ENCODE assay signal across 8 cellular contexts in genomic region chr17:75238684-75239191, GRCh38. TPM values are rescaled to one million over a fixed set of nuclear protein-coding genes. Genes with fewer than 3 reads are reported as not detected.
DNase-seq lines count a peak whose midpoint lies in the region; ATAC-seq and TF ChIP-seq lines count a peak whose summit lies in the region.

No MANE protein-coding gene starts in this region.

- H2AFZ ChIP-seq in Karpas-422 (ENCODE audit: low read length): no peak overlapping the region

- peak in 3 of 4 experiments; percentile 65 to 78 (median 74) for TF ChIP-seq CTCF in gastroesophageal sphincter (IDR thresholded peaks at IDR 0.05)

- ATAC-seq in gastroesophageal sphincter (peak; percentile 50), GM21360 (IDR thresholded peaks at IDR 0.05; ENCODE audit: unreplicated experiment) (no peak), HG02973 (IDR thresholded peaks at IDR 0.05; ENCODE audit: unreplicated experiment) (no peak)

- in situ Hi-C loops in G401 (cut with HindIII; ENCODE audit: low sequenced_read_pairs): no loop called here

- no peak overlapping the region for H3K27ac ChIP-seq in Karpas-422 (ENCODE audit: low read length)
- peak overlapping the region in 3 of 4 donors; percentile 35 to 53 (median 39) for H3K27ac ChIP-seq in gastroesophageal sphincter

- no peaks in the 10 kb centered on the region for H3K27me3 ChIP-seq in Karpas-422 (ENCODE audit: low read length)
- no peaks in the 10 kb centered on the region for H3K27me3 ChIP-seq in gastroesophageal sphincter

- H3K4me3 ChIP-seq in Karpas-422 (ENCODE audit: low read length) (no peak overlapping the region), gastroesophageal sphincter (no peak overlapping the region)

- H3K9me3 ChIP-seq in Karpas-422 (ENCODE audit: low read length) (no peaks in the 10 kb centered on the region), gastroesophageal sphincter (no peaks in the 10 kb centered on the region)

- WGBS in gastroesophageal sphincter (ENCODE audit: low coverage in 1 of 2), 2 donors: 28 to 39% methylated on average over 2 to 8 of the region's 13 CpGs

- peak; percentile 90 for DNase-seq in G401 (ENCODE audit: low spot score)
- peak; percentile 89 for DNase-seq in Karpas-422
- DNase-seq in SHP77 treated with DMSO at 0.1 percent for 48 hours (lab: John Stamatoyannopoulos, UW): peak; percentile 32
- peak; percentile 68 for DNase-seq in activated naive CD4-positive, alpha-beta T cell treated with Interleukin-2 at 50 U/mL for 16 hours
- DNase-seq in posterior cingulate gyrus: peak in 7 of 10 donors; percentile 55 to 94 (median 67)

- H3K9me2 ChIP-seq in Karpas-422 (replicated peaks; ENCODE audit: insufficient read depth, low read length): no peaks in the 10 kb centered on the region

- H4K20me1 ChIP-seq in Karpas-422 (ENCODE audit: insufficient read depth, low read depth, low read length): peaks cover 5% of the 10 kb centered on the region; the same call in 1 of the 2 replicates

- 0 out of 2 replicates have a peak, but pooled peaks cover 5% of the 10 kb centered on the region for H3K79me2 ChIP-seq in Karpas-422 (ENCODE audit: low read length)

- H3K4me1 ChIP-seq in Karpas-422 (ENCODE audit: low read length): peaks cover 30% of the 10 kb centered on the region
- peaks cover 0 to 15% (median 0%) of the 10 kb centered on the region in 3 donors for H3K4me1 ChIP-seq in gastroesophageal sphincter

- TF ChIP-seq EP300 in gastroesophageal sphincter (IDR thresholded peaks at IDR 0.05): no peak

- H3K9ac ChIP-seq in Karpas-422 (ENCODE audit: low read length): no peak overlapping the region

- intact Hi-C loops in posterior cingulate gyrus (cut with DNase I): no loop called here

- H3K36me3 ChIP-seq in Karpas-422 (ENCODE audit: insufficient read depth, low read length) (peaks cover 52% of the 10 kb centered on the region; the same call in 1 of the 2 replicates), gastroesophageal sphincter (peaks cover 0 to 100% of the 10 kb centered on the region in 2 donors)

- no peak overlapping the region for H3K4me2 ChIP-seq in Karpas-422 (ENCODE audit: low read depth, low read length, poor library complexity, severe bottlenecking)

- no peak for TF ChIP-seq POLR2A in gastroesophageal sphincter (IDR thresholded peaks at IDR 0.05)

RNA-seq across cellular contexts. Expression of gene GGA3, which starts 22.7 kb away (rescaled TPM):
- total RNA-seq in G401 (2014; rRNA removed; shearing (Covaris generic)): 16.6 and 25.4 TPM in 2 replicates
- 23.4 and 45.1 TPM in 2 replicates for total RNA-seq in Karpas-422 (2014; rRNA removed; shearing (Covaris generic); ENCODE audit: low replicate concordance)
- 10 to 100 TPM; 19.5 to 27.8 (median 24.5) TPM for total RNA-seq in gastroesophageal sphincter

RNA-seq across cellular contexts. Expression of gene MRPS7, which starts 22.9 kb away (rescaled TPM):
- total RNA-seq in G401 (2014; rRNA removed; shearing (Covaris generic)): 87.4 and 107 TPM in 2 replicates
- total RNA-seq in Karpas-422 (2014; rRNA removed; shearing (Covaris generic); ENCODE audit: low replicate concordance): 48.8 and 58.7 TPM in 2 replicates
- 10 to 100 TPM; 35.0 to 46.4 (median 38.3) TPM for total RNA-seq in gastroesophageal sphincter

RNA-seq across cellular contexts. Expression of gene MIF4GD, which starts 32.3 kb away (rescaled TPM):
- total RNA-seq in G401 (2014; rRNA removed; shearing (Covaris generic)): 12.1 and 15.1 TPM in 2 replicates
- total RNA-seq in Karpas-422 (2014; rRNA removed; shearing (Covaris generic); ENCODE audit: low replicate concordance): 44.4 and 63.3 TPM in 2 replicates
- total RNA-seq in gastroesophageal sphincter: 10 to 100 TPM; 28.5 to 50.7 (median 44.4) TPM

RNA-seq across cellular contexts. Expression of gene NUP85, which starts 33.3 kb away (rescaled TPM):
- total RNA-seq in G401 (2014; rRNA removed; shearing (Covaris generic)): 80.2 and 86.3 TPM in 2 replicates
- 40.6 and 47.8 TPM in 2 replicates for total RNA-seq in Karpas-422 (2014; rRNA removed; shearing (Covaris generic); ENCODE audit: low replicate concordance)
- total RNA-seq in gastroesophageal sphincter: 10 to 100 TPM; 19.6 to 62.3 (median 22.3) TPM

RNA-seq across cellular contexts. Expression of gene SLC25A19, which starts 50.5 kb away (rescaled TPM):
- total RNA-seq in G401 (2014; rRNA removed; shearing (Covaris generic)): 14.7 and 15.6 TPM in 2 replicates
- total RNA-seq in Karpas-422 (2014; rRNA removed; shearing (Covaris generic); ENCODE audit: low replicate concordance): 36.5 and 43.1 TPM in 2 replicates
- 10 to 100 TPM in 3 of 4 donors, 1 to 10 TPM in 1; 7.3 to 14.5 (median 13.4) TPM for total RNA-seq in gastroesophageal sphincter

Comparison
In these comparisons a context has a peak if more than half of its experiments do, and no peak if none do; other contexts are left out.
1. DNase-seq: peak in every context shown above with its lines; median percentile 90 in G401; 89 in Karpas-422; 68 in activated naive CD4-positive, alpha-beta T cell treated with Interleukin-2 at 50 U/mL for 16 hours; 67 in posterior cingulate gyrus; 32 in SHP77 treated with DMSO at 0.1 percent for 48 hours.